In genomic region chr1:15848929-15849774, GRCh38 we compare ENCODE assay signal across 8 cellular contexts. TPM values are rescaled to one million over a fixed set of nuclear protein-coding genes. Genes with fewer than 3 reads are reported as not detected.
DNase-seq lines count a peak whose midpoint lies in the region; ATAC-seq and TF ChIP-seq lines count a peak whose summit lies in the region.

No MANE protein-coding gene starts in this region.

- TF ChIP-seq CTCF in breast epithelium (IDR thresholded peaks at IDR 0.05), result peak in 1 of 3 donors; percentile 42

- H3K9me3 ChIP-seq in breast epithelium, result no peaks in the 10 kb centered on the region
- H3K9me3 ChIP-seq in skeletal muscle satellite cell (replicated peaks; ENCODE audit: low read length), result no peaks in the 10 kb centered on the region

- H3K36me3 ChIP-seq in breast epithelium, result no peaks in the 10 kb centered on the region
- no peaks in the 10 kb centered on the region for H3K36me3 ChIP-seq in skeletal muscle satellite cell (ENCODE audit: insufficient read depth, low read length)

- H3K4me3 ChIP-seq in breast epithelium (peak overlapping the region; percentile 84 to 95 (median 94)), skeletal muscle satellite cell (ENCODE audit: low read length) (peak overlapping the region; percentile 88)

- H3K4me2 ChIP-seq in skeletal muscle satellite cell (ENCODE audit: low read length), result peak overlapping the region; percentile 83

- DNase-seq in NCI-H2107 treated with DMSO at 0.1 percent for 48 hours (lab: John Stamatoyannopoulos, UW; ENCODE audit: unreplicated experiment) (peak; percentile 85), UCSD-AML1 (lab: John Stamatoyannopoulos, UW; ENCODE audit: unreplicated experiment) (peak; percentile 88), breast epithelium (ENCODE audit: low spot score in 2 of 2) (peak; percentile 89 to 91), iPS-NIHi7 (ENCODE audit: extremely low spot score) (peak; percentile 51), COLO829 (ENCODE audit: low spot score) (no peak)

- intact Hi-C loops in breast epithelium (cut with DNase I; ENCODE audit: low total_unique reads), result loop anchor here (1.0 kb wide), 1 partner anchor 48 kb away; no protein-coding TSS in a partner anchor

- H3K27me3 ChIP-seq in breast epithelium, result no peaks in the 10 kb centered on the region
- no peaks in the 10 kb centered on the region for H3K27me3 ChIP-seq in skeletal muscle satellite cell (ENCODE audit: control insufficient read depth, insufficient read depth, low read length)

- peak; percentile 69 for TF ChIP-seq POLR2A in GM18505 (IDR thresholded peaks at IDR 0.05; ENCODE audit: borderline replicate concordance, extremely low read depth, insufficient read depth, insufficient read length)
- TF ChIP-seq POLR2A in breast epithelium (IDR thresholded peaks at IDR 0.05), result peak; percentile 72

- ATAC-seq in GM18505 (IDR thresholded peaks at IDR 0.05; ENCODE audit: unreplicated experiment) (no peak), GM21528 (IDR thresholded peaks at IDR 0.05; ENCODE audit: low FRiP score, unreplicated experiment) (no peak)

- H3K9ac ChIP-seq in skeletal muscle satellite cell (ENCODE audit: low read depth, low read length), result peak overlapping the region; percentile 94

- H3K4me1 ChIP-seq in breast epithelium (peaks cover 0 to 7% of the 10 kb centered on the region in 2 donors), skeletal muscle satellite cell (ENCODE audit: control insufficient read depth, insufficient read depth, low read length) (peaks cover 36% of the 10 kb centered on the region)

- peak overlapping the region; percentile 96 to 98 for H3K27ac ChIP-seq in breast epithelium

RNA-seq across cellular contexts. Expression of gene SPEN, which starts 1.6 kb away (rescaled TPM):
- 10 to 100 TPM; 46.9 to 56.6 (median 51.2) TPM for total RNA-seq in breast epithelium
- total RNA-seq in skeletal muscle satellite cell (2012; rRNA removed), result 14.6 and 21.0 TPM in 2 replicates

RNA-seq across cellular contexts. Expression of gene UQCRHL, which starts 41.7 kb away (rescaled TPM):
- 1 to 10 TPM in 2 of 3 donors, under 1 TPM in 1; 0.66 to 1.4 (median 1.2) TPM for total RNA-seq in breast epithelium
- 1.0 and 1.1 TPM in 2 replicates for total RNA-seq in skeletal muscle satellite cell (2012; rRNA removed)
